ENCODE assay signal across 8 cellular contexts in the genomic region with DNA sequence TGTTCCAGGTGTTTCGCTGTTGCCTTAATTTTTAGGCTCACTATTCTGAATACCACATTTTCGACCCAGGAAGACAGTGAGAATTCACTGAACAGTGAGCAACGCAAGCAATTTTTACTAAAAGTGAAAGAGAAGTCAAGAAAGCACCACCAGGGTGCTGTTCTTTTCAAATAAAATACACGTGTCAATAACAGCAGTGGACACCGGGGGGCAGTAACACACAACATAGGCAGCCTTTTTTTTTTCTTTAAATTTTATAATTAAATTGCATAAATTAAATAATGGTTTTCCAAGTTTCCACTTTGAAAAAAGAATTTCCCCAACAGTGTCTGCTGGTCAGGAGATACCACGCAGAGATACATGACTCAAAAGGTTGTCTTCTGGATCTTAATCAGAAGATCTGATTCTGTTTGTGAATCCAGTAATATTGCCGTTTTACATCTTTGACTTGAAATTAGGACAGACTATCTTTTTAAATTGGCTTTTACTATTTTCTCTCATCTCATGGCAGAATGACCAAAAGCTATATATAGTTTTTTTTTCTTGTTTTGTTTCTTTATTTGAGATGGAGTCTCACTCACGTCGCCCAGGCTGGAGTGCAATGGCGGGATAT. TPM values are rescaled to one million over a fixed set of nuclear protein-coding genes. Genes with fewer than 3 reads are reported as not detected.
A peak's percentile ranks its signal among the peaks of the same experiment; 100 is the strongest.
DNase-seq lines count a peak whose midpoint lies in the region; ATAC-seq, FAIRE-seq and TF ChIP-seq lines count a peak whose summit lies in the region.

No MANE protein-coding gene starts in this region.

- H3K4me3 ChIP-seq in fibroblast of pulmonary artery (replicated peaks; ENCODE audit: low read depth, low read length): peak overlapping the region; percentile 33

- no peak for FAIRE-seq in HTR-8/SVneo (lab: Jason Lieb, UNC)

- H3K4me3 Mint-ChIP-seq in activated CD4-positive, alpha-beta memory T cell treated with anti-CD3 and anti-CD28 coated beads for 36 hours: no peak overlapping the region
- H3K4me3 Mint-ChIP-seq in activated CD4-positive, alpha-beta memory T cell treated with anti-CD3 and anti-CD28 coated beads, Interleukin-2, amount 10 ng/mL, durations not matched to agents 7 days and 5 days: no peak overlapping the region

- no peaks in the 10 kb centered on the region for H3K36me3 Mint-ChIP-seq in activated CD4-positive, alpha-beta memory T cell treated with anti-CD3 and anti-CD28 coated beads for 36 hours
- H3K36me3 Mint-ChIP-seq in activated CD4-positive, alpha-beta memory T cell treated with anti-CD3 and anti-CD28 coated beads, Interleukin-2, amount 10 ng/mL, durations not matched to agents 7 days and 5 days (ENCODE audit: low read depth): no peaks in the 10 kb centered on the region

- no peaks in the 10 kb centered on the region for H3K9me3 Mint-ChIP-seq in activated CD4-positive, alpha-beta memory T cell treated with anti-CD3 and anti-CD28 coated beads for 36 hours
- H3K9me3 Mint-ChIP-seq in activated CD4-positive, alpha-beta memory T cell treated with anti-CD3 and anti-CD28 coated beads, Interleukin-2, amount 10 ng/mL, durations not matched to agents 7 days and 5 days: no peaks in the 10 kb centered on the region

- peak; percentile 71 for TF ChIP-seq CTCF in fibroblast of pulmonary artery (IDR thresholded peaks at IDR 0.05; ENCODE audit: low read length, missing control alignments)

- DNase-seq in activated CD4-positive, alpha-beta memory T cell treated with anti-CD3 and anti-CD28 coated beads for 36 hours: peak; percentile 17
- DNase-seq in activated CD4-positive, alpha-beta memory T cell treated with anti-CD3 and anti-CD28 coated beads, Interleukin-2, amount 10 ng/mL, durations not matched to agents 7 days and 5 days: no peak
- peak; percentile 7 for DNase-seq in HTR-8/SVneo (ENCODE audit: insufficient read length, low spot score)
- DNase-seq in fibroblast of pulmonary artery (ENCODE audit: low read depth): peak; percentile 65
- DNase-seq in putamen (ENCODE audit: low spot score): peak; percentile 30

- no peaks in the 10 kb centered on the region for H3K27me3 Mint-ChIP-seq in activated CD4-positive, alpha-beta memory T cell treated with anti-CD3 and anti-CD28 coated beads for 36 hours
- no peaks in the 10 kb centered on the region for H3K27me3 Mint-ChIP-seq in activated CD4-positive, alpha-beta memory T cell treated with anti-CD3 and anti-CD28 coated beads, Interleukin-2, amount 10 ng/mL, durations not matched to agents 7 days and 5 days

- POLR2A ChIA-PET in activated CD4-positive, alpha-beta memory T cell treated with anti-CD3 and anti-CD28 coated beads for 36 hours (lab: Charles Lee): no interaction called here
- POLR2A ChIA-PET in activated CD4-positive, alpha-beta memory T cell treated with anti-CD3 and anti-CD28 coated beads, Interleukin-2, amount 10 ng/mL, durations not matched to agents 7 days and 5 days (lab: Charles Lee): no interaction called here

- no peaks in the 10 kb centered on the region for H3K4me1 Mint-ChIP-seq in activated CD4-positive, alpha-beta memory T cell treated with anti-CD3 and anti-CD28 coated beads for 36 hours (ENCODE audit: low read depth)
- H3K4me1 Mint-ChIP-seq in activated CD4-positive, alpha-beta memory T cell treated with anti-CD3 and anti-CD28 coated beads, Interleukin-2, amount 10 ng/mL, durations not matched to agents 7 days and 5 days: no peaks in the 10 kb centered on the region

- CTCF ChIA-PET in activated CD4-positive, alpha-beta memory T cell treated with anti-CD3 and anti-CD28 coated beads for 36 hours (lab: Charles Lee): interaction anchor here (1.2 kb wide), 1 partner anchor 1926 kb away, joined by 5 read pairs; no protein-coding TSS in a partner anchor
- CTCF ChIA-PET in activated CD4-positive, alpha-beta memory T cell treated with anti-CD3 and anti-CD28 coated beads, Interleukin-2, amount 10 ng/mL, durations not matched to agents 7 days and 5 days (lab: Charles Lee): interaction anchor here (1.2 kb wide), 1 partner anchor 18 kb away, joined by 3 read pairs; no protein-coding TSS in a partner anchor

- ATAC-seq in GM21515 (IDR thresholded peaks at IDR 0.05; ENCODE audit: unreplicated experiment) (peak; percentile 89), SK-N-SH treated with all-trans-retinoic acid at 6 μM for 48 hours (peak; percentile 86), GM19324 (IDR thresholded peaks at IDR 0.05; ENCODE audit: low FRiP score, unreplicated experiment) (no peak)

- intact Hi-C loops in activated CD4-positive, alpha-beta memory T cell treated with anti-CD3 and anti-CD28 coated beads for 36 hours (cut with micrococcal nuclease): loop anchor here (5.0 kb wide), 1 partner anchor 681 kb away; no protein-coding TSS in a partner anchor

- H3K27ac Mint-ChIP-seq in activated CD4-positive, alpha-beta memory T cell treated with anti-CD3 and anti-CD28 coated beads for 36 hours: no peak overlapping the region
- no peak overlapping the region for H3K27ac Mint-ChIP-seq in activated CD4-positive, alpha-beta memory T cell treated with anti-CD3 and anti-CD28 coated beads, Interleukin-2, amount 10 ng/mL, durations not matched to agents 7 days and 5 days

TF ChIP-seq in SK-N-SH treated with all-trans-retinoic acid at 6 μM for 48 hours, 23 proteins besides CTCF, POLR2A, EP300 and RAD21:
- TF ChIP-seq ZNF565 (CRISPR knock-in tag; conservative IDR thresholded peaks at IDR 0.05; ENCODE audit: low read depth) (no peak), ZNF8 (CRISPR knock-in tag; IDR thresholded peaks at IDR 0.05) (no peak), TCF4 (CRISPR knock-in tag; IDR thresholded peaks at IDR 0.05; ENCODE audit: borderline replicate concordance) (no peak), BACH2 (CRISPR knock-in tag; IDR thresholded peaks at IDR 0.05; ENCODE audit: borderline replicate concordance) (no peak), ISL1 (CRISPR knock-in tag; IDR thresholded peaks at IDR 0.05) (no peak), ESRRG (CRISPR knock-in tag; IDR thresholded peaks at IDR 0.05) (no peak), ZFP30 (CRISPR knock-in tag; IDR thresholded peaks at IDR 0.05) (no peak), ZNF70 (CRISPR knock-in tag; IDR thresholded peaks at IDR 0.05) (no peak), CSRNP3 (CRISPR knock-in tag; IDR thresholded peaks at IDR 0.05) (no peak), RARB (CRISPR knock-in tag; IDR thresholded peaks at IDR 0.05) (no peak)
- TF ChIP-seq, protein P1, sequence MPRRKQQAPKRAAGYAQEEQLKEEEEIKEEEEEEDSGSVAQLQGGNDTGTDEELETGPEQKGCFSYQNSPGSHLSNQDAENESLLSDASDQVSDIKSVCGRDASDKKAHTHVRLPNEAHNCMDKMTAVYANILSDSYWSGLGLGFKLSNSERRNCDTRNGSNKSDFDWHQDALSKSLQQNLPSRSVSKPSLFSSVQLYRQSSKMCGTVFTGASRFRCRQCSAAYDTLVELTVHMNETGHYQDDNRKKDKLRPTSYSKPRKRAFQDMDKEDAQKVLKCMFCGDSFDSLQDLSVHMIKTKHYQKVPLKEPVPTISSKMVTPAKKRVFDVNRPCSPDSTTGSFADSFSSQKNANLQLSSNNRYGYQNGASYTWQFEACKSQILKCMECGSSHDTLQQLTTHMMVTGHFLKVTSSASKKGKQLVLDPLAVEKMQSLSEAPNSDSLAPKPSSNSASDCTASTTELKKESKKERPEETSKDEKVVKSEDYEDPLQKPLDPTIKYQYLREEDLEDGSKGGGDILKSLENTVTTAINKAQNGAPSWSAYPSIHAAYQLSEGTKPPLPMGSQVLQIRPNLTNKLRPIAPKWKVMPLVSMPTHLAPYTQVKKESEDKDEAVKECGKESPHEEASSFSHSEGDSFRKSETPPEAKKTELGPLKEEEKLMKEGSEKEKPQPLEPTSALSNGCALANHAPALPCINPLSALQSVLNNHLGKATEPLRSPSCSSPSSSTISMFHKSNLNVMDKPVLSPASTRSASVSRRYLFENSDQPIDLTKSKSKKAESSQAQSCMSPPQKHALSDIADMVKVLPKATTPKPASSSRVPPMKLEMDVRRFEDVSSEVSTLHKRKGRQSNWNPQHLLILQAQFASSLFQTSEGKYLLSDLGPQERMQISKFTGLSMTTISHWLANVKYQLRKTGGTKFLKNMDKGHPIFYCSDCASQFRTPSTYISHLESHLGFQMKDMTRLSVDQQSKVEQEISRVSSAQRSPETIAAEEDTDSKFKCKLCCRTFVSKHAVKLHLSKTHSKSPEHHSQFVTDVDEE (CRISPR knock-in tag; IDR thresholded peaks at IDR 0.05): no peak
- TF ChIP-seq, protein P2, sequence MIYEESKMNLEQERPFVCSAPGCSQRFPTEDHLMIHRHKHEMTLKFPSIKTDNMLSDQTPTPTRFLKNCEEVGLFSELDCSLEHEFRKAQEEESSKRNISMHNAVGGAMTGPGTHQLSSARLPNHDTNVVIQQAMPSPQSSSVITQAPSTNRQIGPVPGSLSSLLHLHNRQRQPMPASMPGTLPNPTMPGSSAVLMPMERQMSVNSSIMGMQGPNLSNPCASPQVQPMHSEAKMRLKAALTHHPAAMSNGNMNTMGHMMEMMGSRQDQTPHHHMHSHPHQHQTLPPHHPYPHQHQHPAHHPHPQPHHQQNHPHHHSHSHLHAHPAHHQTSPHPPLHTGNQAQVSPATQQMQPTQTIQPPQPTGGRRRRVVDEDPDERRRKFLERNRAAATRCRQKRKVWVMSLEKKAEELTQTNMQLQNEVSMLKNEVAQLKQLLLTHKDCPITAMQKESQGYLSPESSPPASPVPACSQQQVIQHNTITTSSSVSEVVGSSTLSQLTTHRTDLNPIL (CRISPR knock-in tag; IDR thresholded peaks at IDR 0.05; ENCODE audit: low read depth): no peak

RNA-seq across cellular contexts. Expression of gene SH3GL2, which starts 47.1 kb away (rescaled TPM):
- not detected for total RNA-seq in activated CD4-positive, alpha-beta memory T cell treated with anti-CD3 and anti-CD28 coated beads for 36 hours
- not detected for total RNA-seq in activated CD4-positive, alpha-beta memory T cell treated with anti-CD3 and anti-CD28 coated beads, Interleukin-2, amount 10 ng/mL, durations not matched to agents 7 days and 5 days
